In the genomic region with DNA sequence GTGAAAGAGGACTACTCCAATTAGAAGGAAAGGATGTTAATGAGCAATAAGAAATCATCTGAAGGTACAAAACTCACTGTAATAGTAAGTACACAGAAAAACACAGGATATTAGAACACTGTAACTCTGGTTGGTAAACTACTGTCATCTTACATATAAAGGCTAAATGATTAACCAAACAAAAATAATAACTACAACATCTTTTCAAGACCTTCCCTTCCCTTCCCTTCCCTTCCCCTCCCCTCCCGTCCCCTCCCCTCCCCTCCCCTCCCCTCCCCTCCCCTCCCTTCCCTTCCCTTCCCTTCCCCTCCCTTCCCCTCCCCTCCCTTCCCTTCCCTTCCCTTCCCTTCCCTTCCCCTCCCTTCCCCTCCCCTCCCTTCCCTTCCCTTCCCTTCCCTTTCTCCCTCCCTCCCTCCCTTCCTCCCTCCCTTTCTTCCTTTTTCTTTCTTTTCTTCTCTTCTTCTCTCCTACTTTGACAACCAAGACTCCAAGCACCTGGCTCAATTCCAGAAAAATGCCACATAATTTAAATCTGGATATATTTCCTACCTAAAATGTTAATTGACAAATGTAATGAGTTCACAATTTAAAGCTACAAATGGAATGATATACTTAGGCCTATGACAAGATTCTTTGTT, we compare ENCODE assay signal across 2 cellular contexts.
TF ChIP-seq lines count a peak whose summit lies in the region.

No MANE protein-coding gene starts in this region.

TF ChIP-seq in K562, 482 proteins besides CTCF, POLR2A, EP300 and RAD21 (continued from another document):
- TF ChIP-seq HNRNPK (IDR thresholded peaks at IDR 0.05; ENCODE audit: low read depth, low read length, poor library complexity, severe bottlenecking), result peak; percentile 93
- TF ChIP-seq PCBP2 (IDR thresholded peaks at IDR 0.05; ENCODE audit: low read depth, low read length, poor library complexity, severe bottlenecking), result peak; percentile 92

TF ChIP-seq in HepG2, 621 proteins besides CTCF, POLR2A, EP300 and RAD21 (continued from another document):
- 0 out of 2 replicates have a peak, but pooled peaks have one; percentile 73 for TF ChIP-seq PCBP1 (IDR thresholded peaks at IDR 0.05; ENCODE audit: borderline replicate concordance, low read depth, low read length)
TF ChIP-seq in HepG2: peak in this region for 2; not testable (repeated sequence) for 619.
